1 cellular context compared by ENCODE assay signal in the genomic region with DNA sequence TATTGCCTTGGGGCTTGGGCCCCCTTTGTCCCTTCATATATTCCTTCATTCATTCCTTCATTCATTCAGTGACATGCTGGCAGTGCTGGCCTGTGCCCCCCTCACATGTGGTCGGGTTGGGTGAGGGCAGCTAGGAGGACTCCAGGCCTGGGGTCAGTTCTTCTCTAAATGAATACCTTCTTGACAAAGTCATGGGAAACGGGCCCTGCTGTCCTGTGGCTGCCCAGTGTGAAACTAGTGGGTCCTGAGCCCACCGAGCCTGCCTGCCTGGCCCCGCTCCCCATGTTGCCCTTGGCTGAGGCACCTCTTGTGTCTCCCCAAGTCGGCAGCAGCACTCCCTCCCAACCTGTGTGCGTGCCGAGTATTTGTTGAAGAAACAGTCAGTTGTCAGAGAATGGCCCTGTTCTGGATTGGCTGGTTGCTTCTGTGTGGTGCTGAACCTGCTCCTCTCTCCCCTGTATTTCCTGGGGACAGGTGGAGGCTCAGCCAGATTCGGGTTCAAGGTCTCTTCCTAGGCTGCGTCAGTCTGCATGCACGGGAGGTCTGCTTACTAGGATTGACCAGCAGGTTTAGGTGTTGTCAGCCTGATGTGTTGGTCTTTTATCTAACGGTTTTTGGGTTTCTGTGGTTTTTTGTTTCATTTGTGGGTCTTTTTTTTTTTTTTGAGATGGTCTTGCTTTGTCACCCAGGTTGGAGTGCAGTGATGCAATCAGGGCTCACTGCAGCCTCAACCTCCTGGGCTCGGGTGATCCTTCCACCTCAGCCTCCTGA.
TF ChIP-seq lines count a peak whose summit lies in the region.

No MANE protein-coding gene starts in this region.

TF ChIP-seq in GM12878, 131 proteins besides CTCF, POLR2A, EP300 and RAD21:
- TF ChIP-seq SUZ12 (IDR thresholded peaks at IDR 0.05; ENCODE audit: unreplicated experiment) (no peak), POLR2AphosphoS2 (IDR thresholded peaks at IDR 0.05; ENCODE audit: low read depth, low read length) (no peak), ZNF384 (IDR thresholded peaks at IDR 0.05; ENCODE audit: borderline replicate concordance, low read depth, low read length) (peak; percentile 29; the same call in 1 of the 2 replicates), NR2F1 (conservative IDR thresholded peaks at IDR 0.05) (no peak), TARDBP (IDR thresholded peaks at IDR 0.05; ENCODE audit: borderline replicate concordance) (no peak), POU2F2 (IDR thresholded peaks at IDR 0.05; ENCODE audit: borderline replicate concordance, low read depth, low read length) (no peak), CEBPB (IDR thresholded peaks at IDR 0.05; ENCODE audit: borderline replicate concordance in 1 of 2, low read depth in 2 of 2, low read length in 2 of 2) (peak in 1 of 2 experiments; percentile 19; a peak in 1 of 4 replicates), SUPT20H (IDR thresholded peaks at IDR 0.05; ENCODE audit: borderline replicate concordance, control insufficient read depth, low read depth, low read length) (no peak), BMI1 (IDR thresholded peaks at IDR 0.05; ENCODE audit: borderline replicate concordance) (no peak), PML (IDR thresholded peaks at IDR 0.05; ENCODE audit: low read length) (no peak), CHD1 (IDR thresholded peaks at IDR 0.05; ENCODE audit: low read depth, low read length) (no peak), RUNX3 (IDR thresholded peaks at IDR 0.05; ENCODE audit: low read length) (peak; percentile 90), LARP7 (IDR thresholded peaks at IDR 0.05) (no peak), JUNB (IDR thresholded peaks at IDR 0.05) (no peak), JUND (IDR thresholded peaks at IDR 0.05; ENCODE audit: low read depth, low read length) (no peak), ZBED1 (IDR thresholded peaks at IDR 0.05; ENCODE audit: borderline replicate concordance) (no peak), RAD51 (IDR thresholded peaks at IDR 0.05) (no peak), HDAC6 (IDR thresholded peaks at IDR 0.05; ENCODE audit: unreplicated experiment) (no peak), KDM1A (IDR thresholded peaks at IDR 0.05; ENCODE audit: borderline replicate concordance) (no peak), ZZZ3 (IDR thresholded peaks at IDR 0.05; ENCODE audit: control insufficient read depth, insufficient read length, low read depth) (no peak), CREM (IDR thresholded peaks at IDR 0.05; ENCODE audit: low read depth) (no peak), HDGF (IDR thresholded peaks at IDR 0.05) (no peak), CBX5 (IDR thresholded peaks at IDR 0.05; ENCODE audit: low read depth) (no peak)
- TF ChIP-seq, protein P1, sequence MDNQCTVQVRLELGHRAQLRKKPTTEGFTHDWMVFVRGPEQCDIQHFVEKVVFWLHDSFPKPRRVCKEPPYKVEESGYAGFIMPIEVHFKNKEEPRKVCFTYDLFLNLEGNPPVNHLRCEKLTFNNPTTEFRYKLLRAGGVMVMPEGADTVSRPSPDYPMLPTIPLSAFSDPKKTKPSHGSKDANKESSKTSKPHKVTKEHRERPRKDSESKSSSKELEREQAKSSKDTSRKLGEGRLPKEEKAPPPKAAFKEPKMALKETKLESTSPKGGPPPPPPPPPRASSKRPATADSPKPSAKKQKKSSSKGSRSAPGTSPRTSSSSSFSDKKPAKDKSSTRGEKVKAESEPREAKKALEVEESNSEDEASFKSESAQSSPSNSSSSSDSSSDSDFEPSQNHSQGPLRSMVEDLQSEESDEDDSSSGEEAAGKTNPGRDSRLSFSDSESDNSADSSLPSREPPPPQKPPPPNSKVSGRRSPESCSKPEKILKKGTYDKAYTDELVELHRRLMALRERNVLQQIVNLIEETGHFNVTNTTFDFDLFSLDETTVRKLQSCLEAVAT (IDR thresholded peaks at IDR 0.05) = peak; percentile 34; the same call in 1 of the 2 replicates
- TF ChIP-seq, protein P2, sequence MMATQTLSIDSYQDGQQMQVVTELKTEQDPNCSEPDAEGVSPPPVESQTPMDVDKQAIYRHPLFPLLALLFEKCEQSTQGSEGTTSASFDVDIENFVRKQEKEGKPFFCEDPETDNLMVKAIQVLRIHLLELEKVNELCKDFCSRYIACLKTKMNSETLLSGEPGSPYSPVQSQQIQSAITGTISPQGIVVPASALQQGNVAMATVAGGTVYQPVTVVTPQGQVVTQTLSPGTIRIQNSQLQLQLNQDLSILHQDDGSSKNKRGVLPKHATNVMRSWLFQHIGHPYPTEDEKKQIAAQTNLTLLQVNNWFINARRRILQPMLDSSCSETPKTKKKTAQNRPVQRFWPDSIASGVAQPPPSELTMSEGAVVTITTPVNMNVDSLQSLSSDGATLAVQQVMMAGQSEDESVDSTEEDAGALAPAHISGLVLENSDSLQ (IDR thresholded peaks at IDR 0.05) = 0 out of 2 replicates have a peak, but pooled peaks have one; percentile 30
- TF ChIP-seq, protein P3, sequence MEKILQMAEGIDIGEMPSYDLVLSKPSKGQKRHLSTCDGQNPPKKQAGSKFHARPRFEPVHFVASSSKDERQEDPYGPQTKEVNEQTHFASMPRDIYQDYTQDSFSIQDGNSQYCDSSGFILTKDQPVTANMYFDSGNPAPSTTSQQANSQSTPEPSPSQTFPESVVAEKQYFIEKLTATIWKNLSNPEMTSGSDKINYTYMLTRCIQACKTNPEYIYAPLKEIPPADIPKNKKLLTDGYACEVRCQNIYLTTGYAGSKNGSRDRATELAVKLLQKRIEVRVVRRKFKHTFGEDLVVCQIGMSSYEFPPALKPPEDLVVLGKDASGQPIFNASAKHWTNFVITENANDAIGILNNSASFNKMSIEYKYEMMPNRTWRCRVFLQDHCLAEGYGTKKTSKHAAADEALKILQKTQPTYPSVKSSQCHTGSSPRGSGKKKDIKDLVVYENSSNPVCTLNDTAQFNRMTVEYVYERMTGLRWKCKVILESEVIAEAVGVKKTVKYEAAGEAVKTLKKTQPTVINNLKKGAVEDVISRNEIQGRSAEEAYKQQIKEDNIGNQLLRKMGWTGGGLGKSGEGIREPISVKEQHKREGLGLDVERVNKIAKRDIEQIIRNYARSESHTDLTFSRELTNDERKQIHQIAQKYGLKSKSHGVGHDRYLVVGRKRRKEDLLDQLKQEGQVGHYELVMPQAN (conservative IDR thresholded peaks at IDR 0.05) = no peak
- TF ChIP-seq, protein P4, sequence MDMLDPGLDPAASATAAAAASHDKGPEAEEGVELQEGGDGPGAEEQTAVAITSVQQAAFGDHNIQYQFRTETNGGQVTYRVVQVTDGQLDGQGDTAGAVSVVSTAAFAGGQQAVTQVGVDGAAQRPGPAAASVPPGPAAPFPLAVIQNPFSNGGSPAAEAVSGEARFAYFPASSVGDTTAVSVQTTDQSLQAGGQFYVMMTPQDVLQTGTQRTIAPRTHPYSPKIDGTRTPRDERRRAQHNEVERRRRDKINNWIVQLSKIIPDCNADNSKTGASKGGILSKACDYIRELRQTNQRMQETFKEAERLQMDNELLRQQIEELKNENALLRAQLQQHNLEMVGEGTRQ (IDR thresholded peaks at IDR 0.05; ENCODE audit: borderline replicate concordance, low read depth, low read length) = no peak
- TF ChIP-seq, protein P5, sequence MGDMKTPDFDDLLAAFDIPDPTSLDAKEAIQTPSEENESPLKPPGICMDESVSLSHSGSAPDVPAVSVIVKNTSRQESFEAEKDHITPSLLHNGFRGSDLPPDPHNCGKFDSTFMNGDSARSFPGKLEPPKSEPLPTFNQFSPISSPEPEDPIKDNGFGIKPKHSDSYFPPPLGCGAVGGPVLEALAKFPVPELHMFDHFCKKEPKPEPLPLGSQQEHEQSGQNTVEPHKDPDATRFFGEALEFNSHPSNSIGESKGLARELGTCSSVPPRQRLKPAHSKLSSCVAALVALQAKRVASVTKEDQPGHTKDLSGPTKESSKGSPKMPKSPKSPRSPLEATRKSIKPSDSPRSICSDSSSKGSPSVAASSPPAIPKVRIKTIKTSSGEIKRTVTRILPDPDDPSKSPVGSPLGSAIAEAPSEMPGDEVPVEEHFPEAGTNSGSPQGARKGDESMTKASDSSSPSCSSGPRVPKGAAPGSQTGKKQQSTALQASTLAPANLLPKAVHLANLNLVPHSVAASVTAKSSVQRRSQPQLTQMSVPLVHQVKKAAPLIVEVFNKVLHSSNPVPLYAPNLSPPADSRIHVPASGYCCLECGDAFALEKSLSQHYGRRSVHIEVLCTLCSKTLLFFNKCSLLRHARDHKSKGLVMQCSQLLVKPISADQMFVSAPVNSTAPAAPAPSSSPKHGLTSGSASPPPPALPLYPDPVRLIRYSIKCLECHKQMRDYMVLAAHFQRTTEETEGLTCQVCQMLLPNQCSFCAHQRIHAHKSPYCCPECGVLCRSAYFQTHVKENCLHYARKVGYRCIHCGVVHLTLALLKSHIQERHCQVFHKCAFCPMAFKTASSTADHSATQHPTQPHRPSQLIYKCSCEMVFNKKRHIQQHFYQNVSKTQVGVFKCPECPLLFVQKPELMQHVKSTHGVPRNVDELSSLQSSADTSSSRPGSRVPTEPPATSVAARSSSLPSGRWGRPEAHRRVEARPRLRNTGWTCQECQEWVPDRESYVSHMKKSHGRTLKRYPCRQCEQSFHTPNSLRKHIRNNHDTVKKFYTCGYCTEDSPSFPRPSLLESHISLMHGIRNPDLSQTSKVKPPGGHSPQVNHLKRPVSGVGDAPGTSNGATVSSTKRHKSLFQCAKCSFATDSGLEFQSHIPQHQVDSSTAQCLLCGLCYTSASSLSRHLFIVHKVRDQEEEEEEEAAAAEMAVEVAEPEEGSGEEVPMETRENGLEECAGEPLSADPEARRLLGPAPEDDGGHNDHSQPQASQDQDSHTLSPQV (IDR thresholded peaks at IDR 0.05) = no peak
- TF ChIP-seq, protein P6, sequence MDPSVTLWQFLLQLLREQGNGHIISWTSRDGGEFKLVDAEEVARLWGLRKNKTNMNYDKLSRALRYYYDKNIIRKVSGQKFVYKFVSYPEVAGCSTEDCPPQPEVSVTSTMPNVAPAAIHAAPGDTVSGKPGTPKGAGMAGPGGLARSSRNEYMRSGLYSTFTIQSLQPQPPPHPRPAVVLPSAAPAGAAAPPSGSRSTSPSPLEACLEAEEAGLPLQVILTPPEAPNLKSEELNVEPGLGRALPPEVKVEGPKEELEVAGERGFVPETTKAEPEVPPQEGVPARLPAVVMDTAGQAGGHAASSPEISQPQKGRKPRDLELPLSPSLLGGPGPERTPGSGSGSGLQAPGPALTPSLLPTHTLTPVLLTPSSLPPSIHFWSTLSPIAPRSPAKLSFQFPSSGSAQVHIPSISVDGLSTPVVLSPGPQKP (IDR thresholded peaks at IDR 0.05; ENCODE audit: low read depth, low read length) = no peak
- TF ChIP-seq, protein P7, sequence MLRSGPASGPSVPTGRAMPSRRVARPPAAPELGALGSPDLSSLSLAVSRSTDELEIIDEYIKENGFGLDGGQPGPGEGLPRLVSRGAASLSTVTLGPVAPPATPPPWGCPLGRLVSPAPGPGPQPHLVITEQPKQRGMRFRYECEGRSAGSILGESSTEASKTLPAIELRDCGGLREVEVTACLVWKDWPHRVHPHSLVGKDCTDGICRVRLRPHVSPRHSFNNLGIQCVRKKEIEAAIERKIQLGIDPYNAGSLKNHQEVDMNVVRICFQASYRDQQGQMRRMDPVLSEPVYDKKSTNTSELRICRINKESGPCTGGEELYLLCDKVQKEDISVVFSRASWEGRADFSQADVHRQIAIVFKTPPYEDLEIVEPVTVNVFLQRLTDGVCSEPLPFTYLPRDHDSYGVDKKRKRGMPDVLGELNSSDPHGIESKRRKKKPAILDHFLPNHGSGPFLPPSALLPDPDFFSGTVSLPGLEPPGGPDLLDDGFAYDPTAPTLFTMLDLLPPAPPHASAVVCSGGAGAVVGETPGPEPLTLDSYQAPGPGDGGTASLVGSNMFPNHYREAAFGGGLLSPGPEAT (IDR thresholded peaks at IDR 0.05; ENCODE audit: low read depth) = no peak
- TF ChIP-seq, protein P8, sequence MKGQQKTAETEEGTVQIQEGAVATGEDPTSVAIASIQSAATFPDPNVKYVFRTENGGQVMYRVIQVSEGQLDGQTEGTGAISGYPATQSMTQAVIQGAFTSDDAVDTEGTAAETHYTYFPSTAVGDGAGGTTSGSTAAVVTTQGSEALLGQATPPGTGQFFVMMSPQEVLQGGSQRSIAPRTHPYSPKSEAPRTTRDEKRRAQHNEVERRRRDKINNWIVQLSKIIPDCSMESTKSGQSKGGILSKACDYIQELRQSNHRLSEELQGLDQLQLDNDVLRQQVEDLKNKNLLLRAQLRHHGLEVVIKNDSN (IDR thresholded peaks at IDR 0.05; ENCODE audit: borderline replicate concordance, extremely low read length, insufficient read depth, low read depth, low read length) = no peak
- TF ChIP-seq, protein P9, sequence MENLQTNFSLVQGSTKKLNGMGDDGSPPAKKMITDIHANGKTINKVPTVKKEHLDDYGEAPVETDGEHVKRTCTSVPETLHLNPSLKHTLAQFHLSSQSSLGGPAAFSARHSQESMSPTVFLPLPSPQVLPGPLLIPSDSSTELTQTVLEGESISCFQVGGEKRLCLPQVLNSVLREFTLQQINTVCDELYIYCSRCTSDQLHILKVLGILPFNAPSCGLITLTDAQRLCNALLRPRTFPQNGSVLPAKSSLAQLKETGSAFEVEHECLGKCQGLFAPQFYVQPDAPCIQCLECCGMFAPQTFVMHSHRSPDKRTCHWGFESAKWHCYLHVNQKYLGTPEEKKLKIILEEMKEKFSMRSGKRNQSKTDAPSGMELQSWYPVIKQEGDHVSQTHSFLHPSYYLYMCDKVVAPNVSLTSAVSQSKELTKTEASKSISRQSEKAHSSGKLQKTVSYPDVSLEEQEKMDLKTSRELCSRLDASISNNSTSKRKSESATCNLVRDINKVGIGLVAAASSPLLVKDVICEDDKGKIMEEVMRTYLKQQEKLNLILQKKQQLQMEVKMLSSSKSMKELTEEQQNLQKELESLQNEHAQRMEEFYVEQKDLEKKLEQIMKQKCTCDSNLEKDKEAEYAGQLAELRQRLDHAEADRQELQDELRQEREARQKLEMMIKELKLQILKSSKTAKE (IDR thresholded peaks at IDR 0.05; ENCODE audit: low read depth, poor library complexity, severe bottlenecking) = no peak
- TF ChIP-seq, protein P10, sequence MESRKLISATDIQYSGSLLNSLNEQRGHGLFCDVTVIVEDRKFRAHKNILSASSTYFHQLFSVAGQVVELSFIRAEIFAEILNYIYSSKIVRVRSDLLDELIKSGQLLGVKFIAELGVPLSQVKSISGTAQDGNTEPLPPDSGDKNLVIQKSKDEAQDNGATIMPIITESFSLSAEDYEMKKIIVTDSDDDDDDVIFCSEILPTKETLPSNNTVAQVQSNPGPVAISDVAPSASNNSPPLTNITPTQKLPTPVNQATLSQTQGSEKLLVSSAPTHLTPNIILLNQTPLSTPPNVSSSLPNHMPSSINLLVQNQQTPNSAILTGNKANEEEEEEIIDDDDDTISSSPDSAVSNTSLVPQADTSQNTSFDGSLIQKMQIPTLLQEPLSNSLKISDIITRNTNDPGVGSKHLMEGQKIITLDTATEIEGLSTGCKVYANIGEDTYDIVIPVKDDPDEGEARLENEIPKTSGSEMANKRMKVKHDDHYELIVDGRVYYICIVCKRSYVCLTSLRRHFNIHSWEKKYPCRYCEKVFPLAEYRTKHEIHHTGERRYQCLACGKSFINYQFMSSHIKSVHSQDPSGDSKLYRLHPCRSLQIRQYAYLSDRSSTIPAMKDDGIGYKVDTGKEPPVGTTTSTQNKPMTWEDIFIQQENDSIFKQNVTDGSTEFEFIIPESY (IDR thresholded peaks at IDR 0.05) = no peak
- TF ChIP-seq, protein P11, sequence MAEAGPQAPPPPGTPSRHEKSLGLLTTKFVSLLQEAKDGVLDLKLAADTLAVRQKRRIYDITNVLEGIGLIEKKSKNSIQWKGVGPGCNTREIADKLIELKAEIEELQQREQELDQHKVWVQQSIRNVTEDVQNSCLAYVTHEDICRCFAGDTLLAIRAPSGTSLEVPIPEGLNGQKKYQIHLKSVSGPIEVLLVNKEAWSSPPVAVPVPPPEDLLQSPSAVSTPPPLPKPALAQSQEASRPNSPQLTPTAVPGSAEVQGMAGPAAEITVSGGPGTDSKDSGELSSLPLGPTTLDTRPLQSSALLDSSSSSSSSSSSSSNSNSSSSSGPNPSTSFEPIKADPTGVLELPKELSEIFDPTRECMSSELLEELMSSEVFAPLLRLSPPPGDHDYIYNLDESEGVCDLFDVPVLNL (IDR thresholded peaks at IDR 0.05; ENCODE audit: low read depth, low read length) = no peak
